12 cellular contexts compared by ENCODE assay signal in the genomic region with DNA sequence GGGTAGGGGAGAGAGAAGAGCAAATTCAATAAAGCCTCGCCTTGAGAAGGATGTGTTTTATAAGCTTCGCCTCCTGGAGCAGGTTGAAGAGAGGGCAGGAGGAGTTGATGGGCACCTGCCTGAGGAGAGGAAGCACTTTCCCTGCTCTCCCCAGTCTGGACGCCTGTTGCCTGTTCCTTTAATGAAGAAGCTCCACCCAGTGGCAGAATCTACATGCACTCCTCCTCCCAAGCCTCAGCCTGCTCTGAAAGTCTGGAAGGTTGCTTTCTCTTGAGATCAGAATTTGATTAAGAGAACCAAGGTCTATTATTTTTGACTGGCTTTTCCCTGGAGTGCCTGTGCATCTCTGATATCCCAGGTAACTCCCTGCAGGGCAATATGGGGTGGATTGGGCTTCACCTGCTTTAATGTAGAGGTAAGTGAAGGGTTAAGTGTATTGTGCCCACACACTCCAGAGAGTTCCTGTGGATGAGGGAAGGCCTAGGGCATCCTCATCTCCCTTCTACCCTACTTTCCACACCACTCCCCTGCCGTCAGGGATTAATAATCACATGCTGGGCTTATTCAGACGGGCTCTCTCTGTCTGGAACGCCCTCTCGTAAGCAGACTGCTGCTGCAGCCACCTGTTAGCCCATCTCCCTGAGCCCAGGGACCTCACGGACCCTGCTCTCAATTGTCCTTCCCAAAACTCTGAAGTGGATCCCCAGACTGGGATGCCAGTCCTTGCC. TPM values are rescaled to one million over a fixed set of nuclear protein-coding genes. Genes with fewer than 3 reads are reported as not detected.
A peak's percentile ranks its signal among the peaks of the same experiment; 100 is the strongest.
DNase-seq lines count a peak whose midpoint lies in the region; FAIRE-seq and TF ChIP-seq lines count a peak whose summit lies in the region.
"Had no signal": no experiment of that assay in that cellular context is flagged by ENCODE, and none has a peak within 500 bp of the region (broad histone marks: within the 10 kb centered on the region; RNA-seq: fewer than 3 reads in every experiment).

No MANE protein-coding gene starts in this region.

- no peak overlapping the region for H3K27ac Mint-ChIP-seq in chondrocyte (ENCODE audit: unreplicated experiment)
- H3K27ac Mint-ChIP-seq in CD8-positive, alpha-beta memory T cell, result peak overlapping the region in 1 of 8 donors; percentile 30
- H3K27ac Mint-ChIP-seq: mesothelial cell of epicardium had no signal

- no peaks in the 10 kb centered on the region for H3K27me3 ChIP-seq in CD8-positive, alpha-beta memory T cell (ENCODE audit: insufficient read depth, low read length, poor library complexity, severe bottlenecking)
- H3K27me3 ChIP-seq: Peyer's patch had no signal

- H3K27me3 Mint-ChIP-seq in chondrocyte (ENCODE audit: low read depth), result peaks cover 19% of the 10 kb centered on the region
- no peaks in the 10 kb centered on the region for H3K27me3 Mint-ChIP-seq in CD8-positive, alpha-beta memory T cell

- no peaks in the 10 kb centered on the region for H3K36me3 Mint-ChIP-seq in chondrocyte (ENCODE audit: low read depth)
- H3K36me3 Mint-ChIP-seq in CD8-positive, alpha-beta memory T cell, result no peaks in the 10 kb centered on the region
- H3K36me3 Mint-ChIP-seq: mesothelial cell of epicardium had no signal

- DNase-seq in HT-29 (ENCODE audit: low spot score) (peak; percentile 45), NCI-H82 (lab: John Stamatoyannopoulos, UW) (peak; percentile 93), chondrocyte (ENCODE audit: low spot score) (no peak), putamen (ENCODE audit: low spot score) (peak; percentile 62), GM10266 (ENCODE audit: extremely low spot score) (no peak), RCC 7860 (ENCODE audit: low spot score) (no peak), DMS79 (lab: John Stamatoyannopoulos, UW) (no peak)
- no peak for DNase-seq in CD8-positive, alpha-beta memory T cell
- DNase-seq: DMS 273 treated with DMSO at 0.1 percent for 48 hours, NCI-H1417 treated with DMSO at 0.1 percent for 48 hours, Peyer's patch had no signal

- no peak overlapping the region for H3K27ac ChIP-seq in CD8-positive, alpha-beta memory T cell (ENCODE audit: low read depth, low read length)
- H3K27ac ChIP-seq: Peyer's patch had no signal

- TF ChIP-seq CTCF in chondrocyte (IDR thresholded peaks at IDR 0.05) (peak; percentile 40), GM10266 (IDR thresholded peaks at IDR 0.05; ENCODE audit: control insufficient read depth, insufficient read depth, low read depth, missing control alignments) (no peak)

- POLR2A ChIA-PET in CD8-positive, alpha-beta memory T cell (lab: Charles Lee), result no interaction called here

- no peak overlapping the region for H3K4me3 Mint-ChIP-seq in chondrocyte (ENCODE audit: unreplicated experiment)
- H3K4me3 Mint-ChIP-seq in CD8-positive, alpha-beta memory T cell, result no peak overlapping the region
- H3K4me3 Mint-ChIP-seq: mesothelial cell of epicardium had no signal

- no peak for FAIRE-seq in RCC 7860 (lab: Jason Lieb, UNC)

- H3K4me1 Mint-ChIP-seq in chondrocyte (ENCODE audit: low read depth), result no peaks in the 10 kb centered on the region
- no peaks in the 10 kb centered on the region for H3K4me1 Mint-ChIP-seq in CD8-positive, alpha-beta memory T cell
- H3K4me1 Mint-ChIP-seq: mesothelial cell of epicardium had no signal

- H3K4me1 ChIP-seq in CD8-positive, alpha-beta memory T cell (ENCODE audit: insufficient read depth, low read length), result no peaks in the 10 kb centered on the region
- H3K4me1 ChIP-seq: Peyer's patch had no signal

- no peak overlapping the region for H3K4me3 ChIP-seq in CD8-positive, alpha-beta memory T cell (ENCODE audit: low read length)
- H3K4me3 ChIP-seq: Peyer's patch had no signal

- H3K36me3 ChIP-seq in CD8-positive, alpha-beta memory T cell (ENCODE audit: insufficient read depth, low read length), result no peaks in the 10 kb centered on the region
- H3K36me3 ChIP-seq: Peyer's patch had no signal

- H3K9me3 ChIP-seq in CD8-positive, alpha-beta memory T cell (ENCODE audit: low read length), result no peaks in the 10 kb centered on the region
- H3K9me3 ChIP-seq: Peyer's patch had no signal

- CTCF ChIA-PET in CD8-positive, alpha-beta memory T cell (lab: Charles Lee), result no interaction called here

- H3K9me3 Mint-ChIP-seq in chondrocyte (ENCODE audit: low read depth), result no peaks in the 10 kb centered on the region
- peaks cover 0 to 9% (median 5%) of the 10 kb centered on the region in 5 donors for H3K9me3 Mint-ChIP-seq in CD8-positive, alpha-beta memory T cell
- H3K9me3 Mint-ChIP-seq: mesothelial cell of epicardium had no signal

RNA-seq across cellular contexts. Expression of a gene that starts 22.3 kb away (rescaled TPM):
- total RNA-seq in HT-29 (2014; rRNA removed; shearing (Covaris generic)), result not detected in 2 replicates
- total RNA-seq in chondrocyte, result 92.1 to 122 TPM (median 97.0 TPM) in 3 replicates
- total RNA-seq in CD8-positive, alpha-beta memory T cell, result not detected
- polyA plus RNA-seq in CD8-positive, alpha-beta memory T cell, result not detected

Comparison
In these comparisons a context has a peak if more than half of its experiments do, and no peak if none do; other contexts are left out.
1. DNase-seq: peak in HT-29 (single experiment), NCI-H82 (single experiment) and putamen (single experiment); none in chondrocyte (single experiment), GM10266 (single experiment), RCC 7860 (single experiment), DMS79 (single experiment) and CD8-positive, alpha-beta memory T cell (0 of 5).
2. RNA of a gene that starts 22.3 kb away (total RNA-seq): 92.1 to 122 TPM in chondrocyte; not detected in CD8-positive, alpha-beta memory T cell and not detected in HT-29; every median in the first group is over 10 times any median in the second.